In genomic region chr7:112193915-112194502, GRCh38 we compare ENCODE assay signal across 2 cellular contexts.
TF ChIP-seq lines count a peak whose summit lies in the region.

No MANE protein-coding gene starts in this region.

TF ChIP-seq in A549, 52 proteins besides CTCF, POLR2A, EP300 and RAD21:
- no peak for TF ChIP-seq CHD2 (IDR thresholded peaks at IDR 0.05; ENCODE audit: low read length, partially characterized antibody)
- no peak for TF ChIP-seq POLR2AphosphoS2 (conservative IDR thresholded peaks at IDR 0.05; ENCODE audit: low read length)
- TF ChIP-seq MAFK (IDR thresholded peaks at IDR 0.05; ENCODE audit: partially characterized antibody) = no peak
- TF ChIP-seq MAX (IDR thresholded peaks at IDR 0.05) = no peak
- no peak for TF ChIP-seq BHLHE40 (IDR thresholded peaks at IDR 0.05; ENCODE audit: low read depth, low read length)
- no peak for TF ChIP-seq HOXB5 (CRISPR knock-in tag; IDR thresholded peaks at IDR 0.05)
- no peak for TF ChIP-seq HOXB13 (CRISPR knock-in tag; IDR thresholded peaks at IDR 0.05; ENCODE audit: low read depth)
- no peak for TF ChIP-seq NFE2L2 (conservative IDR thresholded peaks at IDR 0.05; ENCODE audit: low read length)
- no peak for TF ChIP-seq RFX5 (IDR thresholded peaks at IDR 0.05)
- TF ChIP-seq CBX8 (IDR thresholded peaks at IDR 0.05) = no peak
- TF ChIP-seq HES2 (IDR thresholded peaks at IDR 0.05) = no peak
- TF ChIP-seq SREBF2 (IDR thresholded peaks at IDR 0.05) = no peak
- no peak for TF ChIP-seq NR3C1 (IDR thresholded peaks at IDR 0.05)
- TF ChIP-seq BCL3 (IDR thresholded peaks at IDR 0.05) = no peak
- TF ChIP-seq E2F6 (IDR thresholded peaks at IDR 0.05; ENCODE audit: borderline replicate concordance, low read depth) = no peak
- no peak for TF ChIP-seq SMC3 (IDR thresholded peaks at IDR 0.05)
- TF ChIP-seq PBX3 (IDR thresholded peaks at IDR 0.05) = no peak
- TF ChIP-seq PHF8 (IDR thresholded peaks at IDR 0.05; ENCODE audit: borderline replicate concordance, low read depth) = no peak
- no peak for TF ChIP-seq ZFP36 (IDR thresholded peaks at IDR 0.05; ENCODE audit: borderline replicate concordance, partially characterized antibody)
- no peak for TF ChIP-seq CHD4 (IDR thresholded peaks at IDR 0.05; ENCODE audit: borderline replicate concordance)
TF ChIP-seq in A549: peak in this region for 0.

TF ChIP-seq in SK-N-SH treated with all-trans-retinoic acid at 6 μM for 48 hours, 23 proteins besides CTCF, POLR2A, EP300 and RAD21:
- TF ChIP-seq POU6F1 (CRISPR knock-in tag; IDR thresholded peaks at IDR 0.05; ENCODE audit: borderline replicate concordance, low read depth) = no peak
- TF ChIP-seq TCF4 (CRISPR knock-in tag; IDR thresholded peaks at IDR 0.05; ENCODE audit: borderline replicate concordance) = no peak
- no peak for TF ChIP-seq CSRNP3 (CRISPR knock-in tag; IDR thresholded peaks at IDR 0.05)
- TF ChIP-seq RARB (CRISPR knock-in tag; IDR thresholded peaks at IDR 0.05) = no peak
- no peak for TF ChIP-seq GLIS3 (CRISPR knock-in tag; IDR thresholded peaks at IDR 0.05)
- no peak for TF ChIP-seq OSR1 (CRISPR knock-in tag; IDR thresholded peaks at IDR 0.05)
- no peak for TF ChIP-seq ZFP3 (CRISPR knock-in tag; IDR thresholded peaks at IDR 0.05)
- TF ChIP-seq ZNF8 (CRISPR knock-in tag; IDR thresholded peaks at IDR 0.05) = no peak
- no peak for TF ChIP-seq ZC3H10 (CRISPR knock-in tag; IDR thresholded peaks at IDR 0.05)
- TF ChIP-seq CREB5 (CRISPR knock-in tag; IDR thresholded peaks at IDR 0.05; ENCODE audit: low read depth) = no peak
- TF ChIP-seq ZNF70 (CRISPR knock-in tag; IDR thresholded peaks at IDR 0.05) = no peak
- no peak for TF ChIP-seq ARNTL (CRISPR knock-in tag; IDR thresholded peaks at IDR 0.05; ENCODE audit: borderline replicate concordance, low read depth)
- no peak for TF ChIP-seq ZFP30 (CRISPR knock-in tag; IDR thresholded peaks at IDR 0.05)
- no peak for TF ChIP-seq TSHZ2 (CRISPR knock-in tag; IDR thresholded peaks at IDR 0.05)
- no peak for TF ChIP-seq BACH2 (CRISPR knock-in tag; IDR thresholded peaks at IDR 0.05; ENCODE audit: borderline replicate concordance)
- TF ChIP-seq ESRRG (CRISPR knock-in tag; IDR thresholded peaks at IDR 0.05) = no peak
- TF ChIP-seq ZNF565 (CRISPR knock-in tag; conservative IDR thresholded peaks at IDR 0.05; ENCODE audit: low read depth) = no peak
TF ChIP-seq in SK-N-SH treated with all-trans-retinoic acid at 6 μM for 48 hours: peak in this region for 0.
